1 cellular context compared by ENCODE assay signal in genomic region chr4:48909697-48910096, GRCh38.
A peak's percentile ranks its signal among the peaks of the same experiment; 100 is the strongest.
TF ChIP-seq lines count a peak whose summit lies in the region.

No MANE protein-coding gene starts in this region.

TF ChIP-seq in HEK293, 187 proteins besides CTCF, POLR2A, EP300 and RAD21 (continued from another document and continues in another):
- TF ChIP-seq, protein P1, sequence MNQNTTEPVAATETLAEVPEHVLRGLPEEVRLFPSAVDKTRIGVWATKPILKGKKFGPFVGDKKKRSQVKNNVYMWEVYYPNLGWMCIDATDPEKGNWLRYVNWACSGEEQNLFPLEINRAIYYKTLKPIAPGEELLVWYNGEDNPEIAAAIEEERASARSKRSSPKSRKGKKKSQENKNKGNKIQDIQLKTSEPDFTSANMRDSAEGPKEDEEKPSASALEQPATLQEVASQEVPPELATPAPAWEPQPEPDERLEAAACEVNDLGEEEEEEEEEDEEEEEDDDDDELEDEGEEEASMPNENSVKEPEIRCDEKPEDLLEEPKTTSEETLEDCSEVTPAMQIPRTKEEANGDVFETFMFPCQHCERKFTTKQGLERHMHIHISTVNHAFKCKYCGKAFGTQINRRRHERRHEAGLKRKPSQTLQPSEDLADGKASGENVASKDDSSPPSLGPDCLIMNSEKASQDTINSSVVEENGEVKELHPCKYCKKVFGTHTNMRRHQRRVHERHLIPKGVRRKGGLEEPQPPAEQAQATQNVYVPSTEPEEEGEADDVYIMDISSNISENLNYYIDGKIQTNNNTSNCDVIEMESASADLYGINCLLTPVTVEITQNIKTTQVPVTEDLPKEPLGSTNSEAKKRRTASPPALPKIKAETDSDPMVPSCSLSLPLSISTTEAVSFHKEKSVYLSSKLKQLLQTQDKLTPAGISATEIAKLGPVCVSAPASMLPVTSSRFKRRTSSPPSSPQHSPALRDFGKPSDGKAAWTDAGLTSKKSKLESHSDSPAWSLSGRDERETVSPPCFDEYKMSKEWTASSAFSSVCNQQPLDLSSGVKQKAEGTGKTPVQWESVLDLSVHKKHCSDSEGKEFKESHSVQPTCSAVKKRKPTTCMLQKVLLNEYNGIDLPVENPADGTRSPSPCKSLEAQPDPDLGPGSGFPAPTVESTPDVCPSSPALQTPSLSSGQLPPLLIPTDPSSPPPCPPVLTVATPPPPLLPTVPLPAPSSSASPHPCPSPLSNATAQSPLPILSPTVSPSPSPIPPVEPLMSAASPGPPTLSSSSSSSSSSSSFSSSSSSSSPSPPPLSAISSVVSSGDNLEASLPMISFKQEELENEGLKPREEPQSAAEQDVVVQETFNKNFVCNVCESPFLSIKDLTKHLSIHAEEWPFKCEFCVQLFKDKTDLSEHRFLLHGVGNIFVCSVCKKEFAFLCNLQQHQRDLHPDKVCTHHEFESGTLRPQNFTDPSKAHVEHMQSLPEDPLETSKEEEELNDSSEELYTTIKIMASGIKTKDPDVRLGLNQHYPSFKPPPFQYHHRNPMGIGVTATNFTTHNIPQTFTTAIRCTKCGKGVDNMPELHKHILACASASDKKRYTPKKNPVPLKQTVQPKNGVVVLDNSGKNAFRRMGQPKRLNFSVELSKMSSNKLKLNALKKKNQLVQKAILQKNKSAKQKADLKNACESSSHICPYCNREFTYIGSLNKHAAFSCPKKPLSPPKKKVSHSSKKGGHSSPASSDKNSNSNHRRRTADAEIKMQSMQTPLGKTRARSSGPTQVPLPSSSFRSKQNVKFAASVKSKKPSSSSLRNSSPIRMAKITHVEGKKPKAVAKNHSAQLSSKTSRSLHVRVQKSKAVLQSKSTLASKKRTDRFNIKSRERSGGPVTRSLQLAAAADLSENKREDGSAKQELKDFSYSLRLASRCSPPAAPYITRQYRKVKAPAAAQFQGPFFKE (tag by site-specific recombination; IDR thresholded peaks at IDR 0.05; ENCODE audit: borderline replicate concordance), result no peak
- TF ChIP-seq GLIS1 (tag by site-specific recombination; IDR thresholded peaks at IDR 0.05) (peak; percentile 75), ZSCAN16 (tag by site-specific recombination; IDR thresholded peaks at IDR 0.05) (no peak), ZSCAN23 (tag by site-specific recombination; IDR thresholded peaks at IDR 0.05) (no peak), ZBTB21 (tag by site-specific recombination; IDR thresholded peaks at IDR 0.05) (no peak), SETDB1 (IDR thresholded peaks at IDR 0.05; ENCODE audit: insufficient read length, low read length) (no peak), ZNF449 (tag by site-specific recombination; IDR thresholded peaks at IDR 0.05) (no peak), ZNF302 (tag by site-specific recombination; IDR thresholded peaks at IDR 0.05; ENCODE audit: low read depth) (no peak), ZNF558 (tag by site-specific recombination; IDR thresholded peaks at IDR 0.05) (no peak), ZNF274 (IDR thresholded peaks at IDR 0.05; ENCODE audit: low read length) (no peak), ZNF274 (tag by site-specific recombination; IDR thresholded peaks at IDR 0.05; ENCODE audit: borderline replicate concordance) (no peak), ZNF223 (tag by site-specific recombination; IDR thresholded peaks at IDR 0.05) (no peak), ZFHX2 (tag by site-specific recombination; conservative IDR thresholded peaks at IDR 0.05) (no peak), YY1 (tag by site-specific recombination; IDR thresholded peaks at IDR 0.05) (no peak), PRDM4 (tag by site-specific recombination; IDR thresholded peaks at IDR 0.05) (no peak), ZNF266 (tag by site-specific recombination; IDR thresholded peaks at IDR 0.05; ENCODE audit: low read depth) (no peak), ZNF629 (tag by site-specific recombination; IDR thresholded peaks at IDR 0.05) (0 out of 2 replicates have a peak, but pooled peaks have one; percentile 33), ZNF747 (tag by site-specific recombination; IDR thresholded peaks at IDR 0.05) (no peak), ZNF10 (tag by site-specific recombination; IDR thresholded peaks at IDR 0.05) (no peak), ZNF394 (tag by site-specific recombination; IDR thresholded peaks at IDR 0.05; ENCODE audit: borderline replicate concordance) (peak; percentile 94), SALL2 (tag by site-specific recombination; IDR thresholded peaks at IDR 0.05; ENCODE audit: borderline replicate concordance) (no peak), EGR2 (tag by site-specific recombination; IDR thresholded peaks at IDR 0.05; ENCODE audit: low read depth) (no peak), RBAK (tag by site-specific recombination; IDR thresholded peaks at IDR 0.05) (peak; percentile 96), ZNF398 (tag by site-specific recombination; IDR thresholded peaks at IDR 0.05) (no peak), OVOL3 (tag by site-specific recombination; IDR thresholded peaks at IDR 0.05) (no peak), ZNF239 (tag by site-specific recombination; IDR thresholded peaks at IDR 0.05) (no peak), ZNF830 (tag by site-specific recombination; IDR thresholded peaks at IDR 0.05; ENCODE audit: low read depth) (no peak), ZNF132 (tag by site-specific recombination; IDR thresholded peaks at IDR 0.05; ENCODE audit: borderline replicate concordance) (no peak), HOXA7 (CRISPR knock-in tag; IDR thresholded peaks at IDR 0.05; ENCODE audit: borderline replicate concordance) (no peak), ZNF473 (tag by site-specific recombination; IDR thresholded peaks at IDR 0.05) (no peak), YY2 (tag by site-specific recombination; IDR thresholded peaks at IDR 0.05) (no peak), ZNF514 (tag by site-specific recombination; IDR thresholded peaks at IDR 0.05) (no peak), ZNF785 (tag by site-specific recombination; IDR thresholded peaks at IDR 0.05) (no peak), ZNF133 (tag by site-specific recombination; IDR thresholded peaks at IDR 0.05) (no peak), ZBTB7A (tag by site-specific recombination; IDR thresholded peaks at IDR 0.05; ENCODE audit: low read depth) (no peak), KLF16 (tag by site-specific recombination; IDR thresholded peaks at IDR 0.05) (no peak), ZNF2 (tag by site-specific recombination; IDR thresholded peaks at IDR 0.05) (no peak), ZNF704 (tag by site-specific recombination; IDR thresholded peaks at IDR 0.05) (no peak), PBX3 (CRISPR knock-in tag; IDR thresholded peaks at IDR 0.05) (no peak), HOXD13 (CRISPR knock-in tag; IDR thresholded peaks at IDR 0.05; ENCODE audit: borderline replicate concordance) (no peak), ZNF571 (tag by site-specific recombination; IDR thresholded peaks at IDR 0.05) (no peak), SCRT2 (tag by site-specific recombination; IDR thresholded peaks at IDR 0.05) (no peak), ZNF792 (tag by site-specific recombination; IDR thresholded peaks at IDR 0.05) (no peak), GFI1B (tag by site-specific recombination; IDR thresholded peaks at IDR 0.05) (no peak), ZSCAN5A (tag by site-specific recombination; IDR thresholded peaks at IDR 0.05) (no peak), ZNF341 (tag by site-specific recombination; IDR thresholded peaks at IDR 0.05; ENCODE audit: low read depth) (no peak), ZNF654 (tag by site-specific recombination; IDR thresholded peaks at IDR 0.05; ENCODE audit: low read depth) (no peak), ZNF510 (tag by site-specific recombination; IDR thresholded peaks at IDR 0.05; ENCODE audit: insufficient replicate concordance) (no peak), ZNF350 (tag by site-specific recombination; IDR thresholded peaks at IDR 0.05) (no peak), ZNF580 (tag by site-specific recombination; IDR thresholded peaks at IDR 0.05) (no peak)
- TF ChIP-seq, protein P2, sequence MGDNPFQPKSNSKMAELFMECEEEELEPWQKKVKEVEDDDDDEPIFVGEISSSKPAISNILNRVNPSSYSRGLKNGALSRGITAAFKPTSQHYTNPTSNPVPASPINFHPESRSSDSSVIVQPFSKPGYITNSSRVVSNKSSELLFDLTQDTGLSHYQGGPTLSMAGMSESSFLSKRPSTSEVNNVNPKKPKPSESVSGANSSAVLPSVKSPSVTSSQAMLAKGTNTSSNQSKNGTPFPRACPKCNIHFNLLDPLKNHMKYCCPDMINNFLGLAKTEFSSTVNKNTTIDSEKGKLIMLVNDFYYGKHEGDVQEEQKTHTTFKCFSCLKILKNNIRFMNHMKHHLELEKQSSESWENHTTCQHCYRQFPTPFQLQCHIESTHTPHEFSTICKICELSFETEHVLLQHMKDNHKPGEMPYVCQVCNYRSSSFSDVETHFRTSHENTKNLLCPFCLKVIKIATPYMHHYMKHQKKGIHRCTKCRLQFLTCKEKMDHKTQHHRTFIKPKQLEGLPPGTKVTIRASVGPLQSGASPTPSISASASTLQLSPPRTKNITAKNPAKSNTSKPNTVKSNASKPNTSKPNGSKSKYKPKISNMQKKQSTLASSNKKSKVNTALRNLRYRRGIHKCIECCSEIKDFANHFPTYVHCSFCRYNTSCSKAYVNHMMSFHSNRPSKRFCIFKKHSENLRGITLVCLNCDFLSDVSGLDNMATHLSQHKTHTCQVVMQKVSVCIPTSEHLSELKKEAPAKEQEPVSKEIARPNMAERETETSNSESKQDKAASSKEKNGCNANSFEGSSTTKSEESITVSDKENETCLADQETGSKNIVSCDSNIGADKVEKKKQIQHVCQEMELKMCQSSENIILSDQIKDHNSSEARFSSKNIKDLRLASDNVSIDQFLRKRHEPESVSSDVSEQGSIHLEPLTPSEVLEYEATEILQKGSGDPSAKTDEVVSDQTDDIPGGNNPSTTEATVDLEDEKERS (tag by site-specific recombination; IDR thresholded peaks at IDR 0.05), result no peak
